In genomic region chr2:130873700-130874346, GRCh38 we compare ENCODE assay signal across 8 cellular contexts. TPM values are rescaled to one million over a fixed set of nuclear protein-coding genes. Genes with fewer than 3 reads are reported as not detected.
A peak's percentile ranks its signal among the peaks of the same experiment; 100 is the strongest.
DNase-seq lines count a peak whose midpoint lies in the region; ATAC-seq and TF ChIP-seq lines count a peak whose summit lies in the region.

No MANE protein-coding gene starts in this region.

- TF ChIP-seq CTCF in coronary artery (IDR thresholded peaks at IDR 0.05) (peak; percentile 44), liver (IDR thresholded peaks at IDR 0.05; ENCODE audit: low read depth, low read length, missing input control) (peak; percentile 57)

- H3K9me3 ChIP-seq in liver (ENCODE audit: control insufficient read depth in 4 of 4, low read length in 3 of 4): peaks cover 0 to 3% (median 0%) of the 10 kb centered on the region in 4 donors

- DNase-seq in ACHN (peak; percentile 72), NCI-H226 (peak; percentile 27), coronary artery (ENCODE audit: low spot score) (peak; percentile 72)
- DNase-seq in activated CD4-positive, alpha-beta T cell treated with anti-CD3 and anti-CD28 coated beads for 4 hours: peak; percentile 65 to 70
- DNase-seq in stimulated activated CD4-positive, alpha-beta T cell treated with anti-CD3 and anti-CD28 coated beads, TNF-alpha, amount 100 ng/mL, for 4 hours (ENCODE audit: low read depth in 3 of 3): peak; percentile 36 to 61 (median 46)

- H3K27ac ChIP-seq in coronary artery (no peak overlapping the region), liver (ENCODE audit: low read depth in 1 of 2, low read length in 2 of 2) (no peak overlapping the region)

- 39% methylated on average over 9 of the region's 9 CpGs for WGBS in liver

- H3K36me3 ChIP-seq in liver (ENCODE audit: control insufficient read depth in 4 of 4, insufficient read depth in 3 of 4, low read depth in 1 of 4, low read length in 3 of 4): no peaks in the 10 kb centered on the region

- H3K4me3 ChIP-seq in coronary artery (no peak overlapping the region), liver (ENCODE audit: low read depth in 1 of 3, low read length in 3 of 3) (no peak overlapping the region)

- no peak overlapping the region for H3K9ac ChIP-seq in liver (ENCODE audit: low read depth in 1 of 2, low read length in 2 of 2)

- ATAC-seq in GM18508 (IDR thresholded peaks at IDR 0.05; ENCODE audit: insufficient read depth, unreplicated experiment) (peak; percentile 92), HG03025 (IDR thresholded peaks at IDR 0.05; ENCODE audit: low FRiP score, unreplicated experiment) (peak; percentile 58)

- no peaks in the 10 kb centered on the region for H3K4me1 ChIP-seq in liver (ENCODE audit: control insufficient read depth in 4 of 4, insufficient read depth in 4 of 4, low read length in 3 of 4)

- H3K27me3 ChIP-seq in liver (ENCODE audit: control insufficient read depth in 4 of 4, insufficient read depth in 4 of 4, low read length in 3 of 4): peaks cover 0 to 3% (median 0%) of the 10 kb centered on the region in 4 donors

- in situ Hi-C loops in ACHN (cut with HindIII; ENCODE audit: low pct_ligation_motif_present, low pct_unique_long_range_greater_than_20kb, low sequenced_read_pairs): no loop called here

- peak; percentile 73 to 82 for TF ChIP-seq RAD21 in liver (IDR thresholded peaks at IDR 0.05)

TF ChIP-seq in liver, 16 proteins besides CTCF, POLR2A, EP300 and RAD21:
- TF ChIP-seq, protein P1, sequence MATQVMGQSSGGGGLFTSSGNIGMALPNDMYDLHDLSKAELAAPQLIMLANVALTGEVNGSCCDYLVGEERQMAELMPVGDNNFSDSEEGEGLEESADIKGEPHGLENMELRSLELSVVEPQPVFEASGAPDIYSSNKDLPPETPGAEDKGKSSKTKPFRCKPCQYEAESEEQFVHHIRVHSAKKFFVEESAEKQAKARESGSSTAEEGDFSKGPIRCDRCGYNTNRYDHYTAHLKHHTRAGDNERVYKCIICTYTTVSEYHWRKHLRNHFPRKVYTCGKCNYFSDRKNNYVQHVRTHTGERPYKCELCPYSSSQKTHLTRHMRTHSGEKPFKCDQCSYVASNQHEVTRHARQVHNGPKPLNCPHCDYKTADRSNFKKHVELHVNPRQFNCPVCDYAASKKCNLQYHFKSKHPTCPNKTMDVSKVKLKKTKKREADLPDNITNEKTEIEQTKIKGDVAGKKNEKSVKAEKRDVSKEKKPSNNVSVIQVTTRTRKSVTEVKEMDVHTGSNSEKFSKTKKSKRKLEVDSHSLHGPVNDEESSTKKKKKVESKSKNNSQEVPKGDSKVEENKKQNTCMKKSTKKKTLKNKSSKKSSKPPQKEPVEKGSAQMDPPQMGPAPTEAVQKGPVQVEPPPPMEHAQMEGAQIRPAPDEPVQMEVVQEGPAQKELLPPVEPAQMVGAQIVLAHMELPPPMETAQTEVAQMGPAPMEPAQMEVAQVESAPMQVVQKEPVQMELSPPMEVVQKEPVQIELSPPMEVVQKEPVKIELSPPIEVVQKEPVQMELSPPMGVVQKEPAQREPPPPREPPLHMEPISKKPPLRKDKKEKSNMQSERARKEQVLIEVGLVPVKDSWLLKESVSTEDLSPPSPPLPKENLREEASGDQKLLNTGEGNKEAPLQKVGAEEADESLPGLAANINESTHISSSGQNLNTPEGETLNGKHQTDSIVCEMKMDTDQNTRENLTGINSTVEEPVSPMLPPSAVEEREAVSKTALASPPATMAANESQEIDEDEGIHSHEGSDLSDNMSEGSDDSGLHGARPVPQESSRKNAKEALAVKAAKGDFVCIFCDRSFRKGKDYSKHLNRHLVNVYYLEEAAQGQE (IDR thresholded peaks at IDR 0.05): no peak
- TF ChIP-seq SP1 (IDR thresholded peaks at IDR 0.05) (no peak), ZBTB33 (IDR thresholded peaks at IDR 0.05) (no peak), FOXA2 (IDR thresholded peaks at IDR 0.05) (no peak), HNF4A (conservative IDR thresholded peaks at IDR 0.05) (no peak), ATF3 (IDR thresholded peaks at IDR 0.05) (no peak), HNF4G (IDR thresholded peaks at IDR 0.05) (no peak), EGR1 (IDR thresholded peaks at IDR 0.05; ENCODE audit: low read depth in 2 of 2) (no peak), NR2F2 (IDR thresholded peaks at IDR 0.05) (no peak), FOXA1 (IDR thresholded peaks at IDR 0.05) (no peak), YY1 (IDR thresholded peaks at IDR 0.05) (no peak), TAF1 (conservative IDR thresholded peaks at IDR 0.05) (no peak), GABPA (IDR thresholded peaks at IDR 0.05 in 1 of 2, conservative IDR thresholded peaks at IDR 0.05 in 1 of 2) (no peak), RXRA (IDR thresholded peaks at IDR 0.05) (no peak), JUND (IDR thresholded peaks at IDR 0.05) (no peak)
- TF ChIP-seq, protein P2, sequence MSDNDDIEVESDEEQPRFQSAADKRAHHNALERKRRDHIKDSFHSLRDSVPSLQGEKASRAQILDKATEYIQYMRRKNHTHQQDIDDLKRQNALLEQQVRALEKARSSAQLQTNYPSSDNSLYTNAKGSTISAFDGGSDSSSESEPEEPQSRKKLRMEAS (IDR thresholded peaks at IDR 0.05): no peak

RNA-seq across cellular contexts. Expression of gene ARHGEF4, which starts 37.1 kb away (rescaled TPM):
- under 1 TPM in 1 of 2 donors, not detected in 1; 0.08 TPM for total RNA-seq in liver
- polyA plus RNA-seq in liver: under 1 TPM in 1 of 2 donors, not detected in 1; 0.08 TPM
